In genomic region chr20:41064377-41064776, GRCh38 we compare ENCODE assay signal across 1 cellular context.
TF ChIP-seq lines count a peak whose summit lies in the region.

No MANE protein-coding gene starts in this region.

TF ChIP-seq in GM12878, 131 proteins besides CTCF, POLR2A, EP300 and RAD21 (continued from another document):
- TF ChIP-seq SIX5 (IDR thresholded peaks at IDR 0.05; ENCODE audit: low read depth, low read length, severe bottlenecking) (no peak), PKNOX1 (IDR thresholded peaks at IDR 0.05) (peak; percentile 29; the same call in 1 of the 2 replicates), GABPA (IDR thresholded peaks at IDR 0.05; ENCODE audit: low read depth) (no peak), NBN (IDR thresholded peaks at IDR 0.05) (peak; percentile 54; the same call in 1 of the 2 replicates), JUNB (IDR thresholded peaks at IDR 0.05) (peak; percentile 16; the same call in 1 of the 2 replicates), ASH2L (IDR thresholded peaks at IDR 0.05; ENCODE audit: borderline replicate concordance, low read depth) (no peak), IRF4 (IDR thresholded peaks at IDR 0.05; ENCODE audit: low read depth, low read length) (peak; percentile 76), CHD4 (IDR thresholded peaks at IDR 0.05) (no peak), MTA3 (IDR thresholded peaks at IDR 0.05; ENCODE audit: borderline replicate concordance, low read length) (no peak), KDM1A (IDR thresholded peaks at IDR 0.05; ENCODE audit: borderline replicate concordance) (no peak), NFIC (IDR thresholded peaks at IDR 0.05; ENCODE audit: low read depth, low read length) (0 out of 2 replicates have a peak, but pooled peaks have one; percentile 24), WRNIP1 (IDR thresholded peaks at IDR 0.05; ENCODE audit: borderline replicate concordance, low read depth, low read length) (no peak), REST (IDR thresholded peaks at IDR 0.05; ENCODE audit: low read depth, low read length) (no peak), SPI1 (IDR thresholded peaks at IDR 0.05; ENCODE audit: borderline replicate concordance, insufficient read depth, low read depth, low read length) (peak; percentile 81; the same call in 1 of the 2 replicates), TCF12 (IDR thresholded peaks at IDR 0.05; ENCODE audit: low read depth, low read length) (no peak), DPF2 (IDR thresholded peaks at IDR 0.05) (peak; percentile 21; the same call in 1 of the 2 replicates), ETV6 (conservative IDR thresholded peaks at IDR 0.05 in 1 of 2, IDR thresholded peaks at IDR 0.05 in 1 of 2; ENCODE audit: borderline replicate concordance in 1 of 2, low read depth in 1 of 2) (peak in 1 of 2 experiments; percentile 22; a peak in 1 of 4 replicates), SMAD1 (IDR thresholded peaks at IDR 0.05; ENCODE audit: low read depth, partially characterized antibody) (no peak), SREBF1 (IDR thresholded peaks at IDR 0.05; ENCODE audit: low read length) (no peak), FOXK2 (IDR thresholded peaks at IDR 0.05) (peak; percentile 66), IRF5 (IDR thresholded peaks at IDR 0.05; ENCODE audit: borderline replicate concordance) (no peak), CREB1 (IDR thresholded peaks at IDR 0.05; ENCODE audit: low read depth) (no peak), RELB (IDR thresholded peaks at IDR 0.05; ENCODE audit: low read depth) (peak; percentile 57), IKZF2 (IDR thresholded peaks at IDR 0.05) (peak; percentile 73 to 78), SMC3 (IDR thresholded peaks at IDR 0.05; ENCODE audit: borderline replicate concordance, low read length) (peak; percentile 62; the same call in 1 of the 2 replicates), ELK1 (IDR thresholded peaks at IDR 0.05; ENCODE audit: low read depth, low read length) (no peak; the same call in 1 of the 2 replicates), ZNF687 (IDR thresholded peaks at IDR 0.05) (no peak), TAF1 (IDR thresholded peaks at IDR 0.05; ENCODE audit: borderline replicate concordance, low read depth, low read length) (no peak), ATF7 (IDR thresholded peaks at IDR 0.05; ENCODE audit: low read depth) (0 out of 2 replicates have a peak, but pooled peaks have one; percentile 28), EGR1 (IDR thresholded peaks at IDR 0.05; ENCODE audit: borderline replicate concordance in 1 of 2, low read depth in 2 of 2, low read length in 2 of 2) (no peak)
TF ChIP-seq in GM12878: peak in this region for 17.
